9 cellular contexts compared by ENCODE assay signal in the genomic region with DNA sequence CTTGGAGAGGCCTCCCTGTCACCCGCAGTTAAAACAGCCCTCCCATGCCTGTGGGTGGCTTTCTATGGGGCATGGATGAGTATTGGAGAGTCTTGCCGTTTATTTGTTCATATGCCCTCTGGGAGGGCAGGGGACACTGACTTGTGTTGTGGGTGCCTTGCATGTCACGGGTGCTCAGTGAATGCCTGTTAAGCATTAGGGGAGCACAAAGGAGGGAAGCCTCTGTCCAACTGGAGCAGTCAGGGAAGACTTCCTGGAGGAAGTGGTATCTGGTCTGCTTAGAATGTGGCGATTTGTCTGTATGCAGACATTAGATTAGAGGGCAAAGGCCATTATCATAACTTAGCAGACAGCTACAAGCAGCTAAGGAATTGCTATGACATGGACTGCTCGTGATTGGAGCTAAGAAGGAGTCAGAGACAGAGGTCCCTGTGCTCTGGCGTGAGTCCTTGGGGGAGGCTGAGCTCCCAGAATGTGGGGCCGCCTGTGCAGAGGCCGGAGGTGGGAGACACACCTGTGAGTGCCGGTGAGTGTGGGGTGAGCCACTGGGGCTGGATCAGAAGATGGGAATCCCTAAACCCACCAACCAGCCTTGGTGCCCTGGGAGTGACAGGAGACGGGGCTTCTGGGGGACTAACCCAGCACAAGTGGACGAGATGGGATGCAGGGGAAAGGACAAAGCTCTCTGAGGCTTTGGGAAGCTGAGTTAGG.
A peak's percentile ranks its signal among the peaks of the same experiment; 100 is the strongest.
DNase-seq lines count a peak whose midpoint lies in the region; ATAC-seq and TF ChIP-seq lines count a peak whose summit lies in the region.
"Had no signal": no experiment of that assay in that cellular context is flagged by ENCODE, and none has a peak within 500 bp of the region (broad histone marks: within the 10 kb centered on the region; RNA-seq: fewer than 3 reads in every experiment).

No MANE protein-coding gene starts in this region.

- intact Hi-C loops in IMR-90 (cut with micrococcal nuclease) = no loop called here
- intact Hi-C loops in stomach (cut with DNase I; ENCODE audit: low total_unique reads) = loop anchor here (5.0 kb wide), 1 partner anchor 95 kb away; no protein-coding TSS in a partner anchor

- H3K9me1 ChIP-seq in IMR-90 (ENCODE audit: insufficient read depth, low read length) = peaks cover 43% of the 10 kb centered on the region

- H3K9me3 Mint-ChIP-seq in activated naive CD8-positive, alpha-beta T cell treated with anti-CD3 and anti-CD28 coated beads for 36 hours = no peaks in the 10 kb centered on the region

- peak overlapping the region; percentile 97; the same call in 2 of the 3 replicates for H2BK15ac ChIP-seq in IMR-90 (ENCODE audit: low read depth, low read length)

- H3K9ac ChIP-seq in IMR-90 (ENCODE audit: low read depth, low read length) = peak overlapping the region; percentile 57

- TF ChIP-seq EP300 in stomach (IDR thresholded peaks at IDR 0.05) = no peak

- no peaks in the 10 kb centered on the region for H3K27me3 Mint-ChIP-seq in activated naive CD8-positive, alpha-beta T cell treated with anti-CD3 and anti-CD28 coated beads for 36 hours

- H3K4me3 ChIP-seq in IMR-90 (ENCODE audit: insufficient read depth, low read depth, low read length) = no peak overlapping the region
- H3K4me3 ChIP-seq in stomach = no peak overlapping the region

- peak overlapping the region; percentile 64 for H2AFZ ChIP-seq in IMR-90 (replicated peaks; ENCODE audit: low read length, poor library complexity)

- TF ChIP-seq POLR2A in IMR-90 (IDR thresholded peaks at IDR 0.05; ENCODE audit: low read depth, low read length) (no peak), stomach (IDR thresholded peaks at IDR 0.05) (no peak), GM18505 (IDR thresholded peaks at IDR 0.05; ENCODE audit: borderline replicate concordance, extremely low read depth, insufficient read depth, insufficient read length) (no peak)

- H4K8ac ChIP-seq in IMR-90 (ENCODE audit: low read depth in 2 of 2, low read length in 2 of 2) = peak overlapping the region; percentile 26 to 59; a peak in 3 of 4 replicates

- H2BK120ac ChIP-seq in IMR-90 (ENCODE audit: low read depth, low read length) = peak overlapping the region; percentile 91

- H3K27me3 ChIP-seq in IMR-90 (ENCODE audit: control insufficient read depth, insufficient read depth, low read length) (no peaks in the 10 kb centered on the region), layer of hippocampus (ENCODE audit: control insufficient read depth, insufficient read depth, low read length) (no peaks in the 10 kb centered on the region), stomach (no peaks in the 10 kb centered on the region)

- peaks cover 6% of the 10 kb centered on the region; the same call in 1 of the 2 replicates for H3K36me3 ChIP-seq in IMR-90 (ENCODE audit: control insufficient read depth, insufficient read depth, low read length)
- H3K36me3 ChIP-seq in stomach = peaks cover 0 to 4% (median 0%) of the 10 kb centered on the region in 4 donors

- H2AK9ac ChIP-seq in IMR-90 (replicated peaks; ENCODE audit: low read depth, low read length, poor library complexity) = peak overlapping the region; percentile 84

- dilution Hi-C loops in IMR-90 (cut with HindIII; ENCODE audit: low sequenced_read_pairs, unreplicated experiment) = no loop called here

- H2AK5ac ChIP-seq in IMR-90 (ENCODE audit: low read depth, low read length) = peak overlapping the region; percentile 100

- H3K4me1 ChIP-seq in IMR-90 (ENCODE audit: control insufficient read depth, insufficient read depth, low read length) (peaks cover 70% of the 10 kb centered on the region), stomach (peaks cover 89 to 98% (median 93%) of the 10 kb centered on the region in 4 donors)

- 0 out of 2 replicates have a peak overlapping the region, but pooled peaks have one; percentile 64 for H3K56ac ChIP-seq in IMR-90 (ENCODE audit: extremely low read depth, insufficient read depth, low read length)

- H4K5ac ChIP-seq in IMR-90 (ENCODE audit: low read depth, low read length) = peak overlapping the region; percentile 18; the same call in 1 of the 2 replicates

- no peaks in the 10 kb centered on the region for H3K9me3 ChIP-seq in IMR-90 (ENCODE audit: control insufficient read depth, insufficient read depth, low read length)
- no peaks in the 10 kb centered on the region for H3K9me3 ChIP-seq in stomach

- no TSS peak for BruUV-seq in IMR-90 (replicated peaks; lab: Mats Ljungman, UMichigan)

- CTCF ChIA-PET in IMR-90 (lab: Yijun Ruan, JAX) = interaction anchor here (0.6 to 1.7 kb wide), 3 partner anchors 51 to 78 kb away, joined by 3 to 4 read pairs (median 4); no protein-coding TSS in a partner anchor

- peak overlapping the region; percentile 91 for H2BK5ac ChIP-seq in IMR-90 (ENCODE audit: low read depth, low read length, poor library complexity, severe bottlenecking)

- in situ Hi-C loops in IMR-90 (cut with MboI; ENCODE audit: low sequenced_read_pairs) (loop anchor here (5.0 kb wide), 2 partner anchors 65 to 105 kb away; no protein-coding TSS in a partner anchor), GM13976 (cut with MboI; ENCODE audit: low sequenced_read_pairs, unreplicated experiment) (loop anchor here (10.0 kb wide), 1 partner anchor 92 kb away; no protein-coding TSS in a partner anchor)

- peak overlapping the region; percentile 3; the same call in 1 of the 2 replicates for H3K4me2 ChIP-seq in IMR-90 (ENCODE audit: low read depth, low read length)

- H3K79me1 ChIP-seq in IMR-90 (ENCODE audit: low read depth in 1 of 2, low read length in 2 of 2) = peaks cover 32 to 91% of the 10 kb centered on the region in 2 experiments

- peak overlapping the region; percentile 8 for H3K18ac ChIP-seq in IMR-90 (ENCODE audit: low read depth, low read length)

- no CpG with 5 or more reads among the region's 11 CpGs for WGBS in IMR-90 (ENCODE audit: extremely low coverage in 2 of 2, insufficient read length in 1 of 2), 2 experiments
- WGBS in stomach, 5 donors = 74 to 81% (median 75%) methylated on average over 11 of the region's 11 CpGs

- peak overlapping the region; percentile 97 for H4K91ac ChIP-seq in IMR-90 (ENCODE audit: insufficient read depth, low read depth, low read length)

- H3K23ac ChIP-seq in IMR-90 (ENCODE audit: low read depth, low read length) = peak overlapping the region; percentile 96

- H3K27ac ChIP-seq in IMR-90 (ENCODE audit: insufficient read depth, low read length) (peak overlapping the region; percentile 91), layer of hippocampus (ENCODE audit: low read depth, low read length) (peak overlapping the region; percentile 79), stomach (peak overlapping the region; percentile 85 to 93 (median 91))

- H4K20me1 ChIP-seq in IMR-90 (ENCODE audit: insufficient read depth, low read length) = peaks cover 74% of the 10 kb centered on the region

- peaks cover 61% of the 10 kb centered on the region for H3K4me1 Mint-ChIP-seq in activated naive CD8-positive, alpha-beta T cell treated with anti-CD3 and anti-CD28 coated beads for 36 hours

- peak overlapping the region; percentile 79 for H3K27ac Mint-ChIP-seq in activated naive CD8-positive, alpha-beta T cell treated with anti-CD3 and anti-CD28 coated beads for 36 hours

- peak overlapping the region; percentile 99 for H3K4ac ChIP-seq in IMR-90 (ENCODE audit: low read depth, low read length)

- TF ChIP-seq CTCF in IMR-90 (conservative IDR thresholded peaks at IDR 0.05; ENCODE audit: low read depth, low read length) (no peak), stomach (IDR thresholded peaks at IDR 0.05) (no peak), GM13976 (IDR thresholded peaks at IDR 0.05; ENCODE audit: borderline replicate concordance, control extremely low read depth, extremely low read depth, insufficient read depth, missing control alignments) (no peak)

- no peak for ATAC-seq in IMR-90 (ENCODE audit: low read depth)
- no peak for ATAC-seq in GM18505 (IDR thresholded peaks at IDR 0.05; ENCODE audit: unreplicated experiment)
- no peak for ATAC-seq in GM19328 (IDR thresholded peaks at IDR 0.05; ENCODE audit: unreplicated experiment)

- peak overlapping the region; percentile 57 for H3K4me3 Mint-ChIP-seq in activated naive CD8-positive, alpha-beta T cell treated with anti-CD3 and anti-CD28 coated beads for 36 hours

- peak overlapping the region; percentile 84; the same call in 1 of the 2 replicates for H2BK20ac ChIP-seq in IMR-90 (ENCODE audit: low read depth, low read length)

- TF ChIP-seq RAD21 in IMR-90 (IDR thresholded peaks at IDR 0.05; ENCODE audit: low read length) = no peak

- peak overlapping the region; percentile 94 for H3K14ac ChIP-seq in IMR-90 (replicated peaks; ENCODE audit: low read depth, low read length)

- DNase-seq in IMR-90 (no peak), stomach (no peak), GM13976 (ENCODE audit: low spot score) (no peak), islet precursor cell (no peak)
- no peak for DNase-seq in activated naive CD8-positive, alpha-beta T cell treated with anti-CD3 and anti-CD28 coated beads for 36 hours
- DNase-seq: NCI-H187 had no signal

- POLR2A ChIA-PET in IMR-90 (lab: Charles Lee; ENCODE audit: unreplicated experiment) = no interaction called here

- no peaks in the 10 kb centered on the region for H3K36me3 Mint-ChIP-seq in activated naive CD8-positive, alpha-beta T cell treated with anti-CD3 and anti-CD28 coated beads for 36 hours

TF ChIP-seq in IMR-90, 13 proteins besides CTCF, POLR2A, EP300 and RAD21 (continues in another document):
- TF ChIP-seq RFX5 (IDR thresholded peaks at IDR 0.05; ENCODE audit: low read depth, low read length) = no peak
- TF ChIP-seq NFE2L2 (IDR thresholded peaks at IDR 0.05; ENCODE audit: low read depth, low read length) = no peak
- no peak for TF ChIP-seq SMC3 (IDR thresholded peaks at IDR 0.05; ENCODE audit: low read depth, low read length)
- TF ChIP-seq BHLHE40 (IDR thresholded peaks at IDR 0.05; ENCODE audit: low read depth, low read length) = no peak
- TF ChIP-seq MAZ (IDR thresholded peaks at IDR 0.05; ENCODE audit: borderline replicate concordance, low read depth, low read length) = no peak
- no peak for TF ChIP-seq FOS (IDR thresholded peaks at IDR 0.05; ENCODE audit: low read depth, low read length)
- TF ChIP-seq, protein P1, sequence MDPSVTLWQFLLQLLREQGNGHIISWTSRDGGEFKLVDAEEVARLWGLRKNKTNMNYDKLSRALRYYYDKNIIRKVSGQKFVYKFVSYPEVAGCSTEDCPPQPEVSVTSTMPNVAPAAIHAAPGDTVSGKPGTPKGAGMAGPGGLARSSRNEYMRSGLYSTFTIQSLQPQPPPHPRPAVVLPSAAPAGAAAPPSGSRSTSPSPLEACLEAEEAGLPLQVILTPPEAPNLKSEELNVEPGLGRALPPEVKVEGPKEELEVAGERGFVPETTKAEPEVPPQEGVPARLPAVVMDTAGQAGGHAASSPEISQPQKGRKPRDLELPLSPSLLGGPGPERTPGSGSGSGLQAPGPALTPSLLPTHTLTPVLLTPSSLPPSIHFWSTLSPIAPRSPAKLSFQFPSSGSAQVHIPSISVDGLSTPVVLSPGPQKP (IDR thresholded peaks at IDR 0.05; ENCODE audit: borderline replicate concordance, low read depth, low read length) = no peak
- TF ChIP-seq MAFK (IDR thresholded peaks at IDR 0.05; ENCODE audit: low read depth, low read length) = no peak
- TF ChIP-seq CEBPB (IDR thresholded peaks at IDR 0.05; ENCODE audit: low read depth, low read length) = no peak
